Comparison of ENCODE assay signal across 1 cellular context in genomic region chr21:46173573-46173972, GRCh38.
TF ChIP-seq lines count a peak whose summit lies in the region.

No MANE protein-coding gene starts in this region.

TF ChIP-seq in H1, 55 proteins besides CTCF, POLR2A, EP300 and RAD21:
- TF ChIP-seq TBP (IDR thresholded peaks at IDR 0.05; ENCODE audit: low read depth, low read length) (no peak), SRF (IDR thresholded peaks at IDR 0.05; ENCODE audit: low read depth, low read length) (no peak), CHD2 (IDR thresholded peaks at IDR 0.05; ENCODE audit: low read length) (no peak), GABPA (IDR thresholded peaks at IDR 0.05; ENCODE audit: borderline replicate concordance, insufficient read depth, low read length) (no peak), BACH1 (IDR thresholded peaks at IDR 0.05; ENCODE audit: low read length) (no peak)
TF ChIP-seq in H1: peak in this region for 0.
